Comparison of ENCODE assay signal across 15 cellular contexts in the genomic region with DNA sequence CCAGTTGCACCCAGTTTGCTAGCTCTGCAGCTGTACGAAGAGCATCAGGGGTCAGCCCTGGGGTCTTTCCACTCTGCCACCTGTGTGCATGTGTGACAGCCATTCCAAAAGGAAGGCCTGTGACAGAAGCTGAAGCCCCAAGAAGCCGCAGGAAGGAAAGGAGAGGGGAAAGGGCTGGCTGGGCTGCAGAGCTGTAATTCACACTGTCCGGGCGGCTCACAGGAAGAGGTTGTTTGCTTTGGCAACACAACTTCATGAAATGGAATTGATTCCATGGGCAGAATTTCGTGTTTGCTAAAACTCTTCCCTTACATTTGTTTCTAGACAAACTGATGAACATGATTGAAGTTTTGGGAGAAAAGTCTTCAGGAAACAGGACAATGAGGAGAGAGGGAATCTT. TPM values are rescaled to one million over a fixed set of nuclear protein-coding genes. Genes with fewer than 3 reads are reported as not detected.
A peak's percentile ranks its signal among the peaks of the same experiment; 100 is the strongest.
DNase-seq lines count a peak whose midpoint lies in the region; ATAC-seq lines count a peak whose summit lies in the region.
"Had no signal": no experiment of that assay in that cellular context is flagged by ENCODE, and none has a peak within 500 bp of the region (broad histone marks: within the 10 kb centered on the region; RNA-seq: fewer than 3 reads in every experiment).

No MANE protein-coding gene starts in this region.

- H3K4me3 ChIP-seq in rectal smooth muscle tissue (ENCODE audit: low read length), result no peak overlapping the region

- H3K4me1 ChIP-seq in rectal smooth muscle tissue (ENCODE audit: control insufficient read depth, insufficient read depth, low read length), result peaks cover 16% of the 10 kb centered on the region

- peaks cover 70% of the 10 kb centered on the region for H3K4me1 Mint-ChIP-seq in activated naive CD8-positive, alpha-beta T cell (ENCODE audit: low read depth)

- no peaks in the 10 kb centered on the region for H3K36me3 ChIP-seq in rectal smooth muscle tissue (ENCODE audit: control insufficient read depth, insufficient read depth, low read length)

- no peaks in the 10 kb centered on the region for H3K9me3 Mint-ChIP-seq in activated naive CD8-positive, alpha-beta T cell (ENCODE audit: low read depth)
- H3K9me3 Mint-ChIP-seq: stimulated activated naive B cell treated with anti-CD40 and anti-IgM and Interleukin-4, amounts not matched to agents 10 μg/mL and 1 μg/mL and 100 μg/mL, for 72 hours had no signal

- H3K9ac ChIP-seq in rectal smooth muscle tissue (ENCODE audit: low read length), result no peak overlapping the region

- no peak for ATAC-seq in HG02938 (IDR thresholded peaks at IDR 0.05; ENCODE audit: unreplicated experiment)
- ATAC-seq in GM18498 (IDR thresholded peaks at IDR 0.05; ENCODE audit: unreplicated experiment), result no peak
- ATAC-seq: stimulated activated naive B cell treated with anti-CD40 and anti-IgM and Interleukin-4, amounts not matched to agents 10 μg/mL and 1 μg/mL and 100 μg/mL, for 72 hours had no signal

- no peaks in the 10 kb centered on the region for H3K27me3 ChIP-seq in rectal smooth muscle tissue (ENCODE audit: control insufficient read depth, insufficient read depth, low read length)
- H3K27me3 ChIP-seq: foreskin keratinocyte had no signal

- H3K27ac ChIP-seq in rectal smooth muscle tissue (ENCODE audit: low read depth, low read length), result peak overlapping the region; percentile 30
- H3K27ac ChIP-seq: foreskin keratinocyte had no signal

- H3K27ac Mint-ChIP-seq in activated naive CD8-positive, alpha-beta T cell, result peak overlapping the region; percentile 86
- H3K27ac Mint-ChIP-seq: stimulated activated naive B cell treated with anti-CD40 and anti-IgM and Interleukin-4, amounts not matched to agents 10 μg/mL and 1 μg/mL and 100 μg/mL, for 72 hours had no signal

- no peaks in the 10 kb centered on the region for H3K27me3 Mint-ChIP-seq in activated naive CD8-positive, alpha-beta T cell
- H3K27me3 Mint-ChIP-seq: stimulated activated naive B cell treated with anti-CD40 and anti-IgM and Interleukin-4, amounts not matched to agents 10 μg/mL and 1 μg/mL and 100 μg/mL, for 72 hours had no signal

- DNase-seq in Daoy (ENCODE audit: low read depth) (peak; percentile 39), fibroblast of the conjunctiva (ENCODE audit: low read depth) (peak; percentile 23), NAMALWA (ENCODE audit: low spot score) (no peak), NCI-H1436 (lab: John Stamatoyannopoulos, UW) (no peak)
- DNase-seq: central memory CD4-positive, alpha-beta T cell; kidney glomerular epithelial cell; stimulated activated CD4-positive, alpha-beta T cell treated with anti-CD3 and anti-CD28 coated beads, Interleukin-2, amount 100 ng/mL, for 24 hours; stimulated activated naive B cell treated with anti-CD40 and anti-IgM and Interleukin-4, amounts not matched to agents 10 μg/mL and 1 μg/mL and 100 μg/mL, for 72 hours; T-helper 9 cell had no signal

- no peak overlapping the region for H3K4me3 Mint-ChIP-seq in activated naive CD8-positive, alpha-beta T cell
- H3K4me3 Mint-ChIP-seq: stimulated activated naive B cell treated with anti-CD40 and anti-IgM and Interleukin-4, amounts not matched to agents 10 μg/mL and 1 μg/mL and 100 μg/mL, for 72 hours had no signal

- no peaks in the 10 kb centered on the region for H3K36me3 Mint-ChIP-seq in activated naive CD8-positive, alpha-beta T cell

RNA-seq across cellular contexts. Expression of gene TMEM204, which starts 14.8 kb away (rescaled TPM):
- total RNA-seq in Daoy (2014; rRNA removed; shearing (Covaris generic)), result 1.1 TPM in 1 of 2 replicates, not detected in the other
- total RNA-seq: NCI-H460 had no signal

RNA-seq across cellular contexts. Expression of gene TELO2, which starts 55.1 kb away (rescaled TPM):
- total RNA-seq in Daoy (2014; rRNA removed; shearing (Covaris generic)), result 19.9 and 44.0 TPM in 2 replicates

RNA-seq across cellular contexts. Expression of gene PTX4, which starts 59.5 kb away (rescaled TPM):
- total RNA-seq in Daoy (2014; rRNA removed; shearing (Covaris generic)), result not detected in 2 replicates
- total RNA-seq: foreskin keratinocyte had no signal

Comparison
In these comparisons a context has a peak if more than half of its experiments do, and no peak if none do; other contexts are left out.
1. DNase-seq: peak in Daoy (single experiment) and fibroblast of the conjunctiva (single experiment); none in NAMALWA (single experiment) and NCI-H1436 (single experiment).